Comparison of ENCODE assay signal across 17 cellular contexts in the genomic region with DNA sequence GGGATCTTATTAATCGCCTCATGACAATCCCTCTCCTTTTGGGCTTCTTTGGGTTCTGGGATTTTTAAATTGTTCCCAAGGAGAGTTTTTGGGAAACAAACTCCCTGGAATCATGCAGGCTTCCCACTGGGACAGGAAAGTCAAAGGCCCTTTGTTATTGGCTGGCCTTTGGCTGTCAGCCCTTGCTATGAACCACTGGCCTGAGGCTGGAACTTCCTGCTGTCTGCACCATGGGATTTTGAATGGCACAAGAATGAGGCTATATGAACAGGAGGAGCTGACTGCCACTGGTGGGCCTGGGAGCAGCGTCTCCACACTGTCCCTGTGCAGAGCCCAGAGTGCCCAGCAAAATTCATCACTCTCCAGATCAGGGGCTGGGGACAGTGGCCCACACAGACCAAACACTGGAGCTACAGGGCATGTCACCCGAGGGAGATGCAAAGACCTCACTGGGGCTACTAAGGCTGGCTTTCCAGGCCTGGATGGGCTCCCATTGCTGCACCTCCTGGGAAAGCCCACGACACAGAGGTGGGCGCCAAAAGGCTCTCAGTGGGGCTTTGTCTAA. TPM values are rescaled to one million over a fixed set of nuclear protein-coding genes. Genes with fewer than 3 reads are reported as not detected.
DNase-seq lines count a peak whose midpoint lies in the region; ATAC-seq and TF ChIP-seq lines count a peak whose summit lies in the region.
"Had no signal": no experiment of that assay in that cellular context is flagged by ENCODE, and none has a peak within 500 bp of the region (broad histone marks: within the 10 kb centered on the region; RNA-seq: fewer than 3 reads in every experiment).

No MANE protein-coding gene starts in this region.

- DNase-seq in Caco-2: no peak
- DNase-seq in NCI-H146 treated with DMSO at 0.1 percent for 48 hours (lab: John Stamatoyannopoulos, UW; ENCODE audit: unreplicated experiment): peak; percentile 33
- DNase-seq in fibroblast of the aortic adventitia (ENCODE audit: low read depth): peak; percentile 13
- DNase-seq in neural progenitor cell (ENCODE audit: low spot score): peak; percentile 56
- DNase-seq in SW480 (ENCODE audit: low spot score): no peak
- no peak for DNase-seq in activated CD4-positive, alpha-beta memory T cell treated with anti-CD3 and anti-CD28 coated beads for 36 hours
- DNase-seq in osteocyte (ENCODE audit: extremely low spot score, unreplicated experiment): no peak
- DNase-seq: activated T-cell treated with anti-CD3 and anti-CD28 coated beads, Interleukin-2, amount 50 U/mL, for 1 hour; heart right ventricle; kidney glomerular epithelial cell; NCI-H748 treated with DMSO at 0.1 percent for 48 hours; PC-9; stimulated activated CD4-positive, alpha-beta T cell treated with anti-CD3 and anti-CD28 coated beads, Interleukin-1b, Interleukin-23, amount 100 ng/mL, for 48 hours had no signal

- H3K27ac ChIP-seq in neural progenitor cell: no peak overlapping the region
- H3K27ac ChIP-seq: heart right ventricle, PC-9 had no signal

- no TSS peak for BruUV-seq in Caco-2 (replicated peaks; lab: Mats Ljungman, UMichigan)

- H3K36me3 ChIP-seq in Caco-2 (ENCODE audit: control insufficient read depth, insufficient read depth, low read length): peaks cover 2% of the 10 kb centered on the region; the same call in 1 of the 2 replicates
- no peaks in the 10 kb centered on the region for H3K36me3 ChIP-seq in neural progenitor cell

- H3K27ac Mint-ChIP-seq in Caco-2 (ENCODE audit: unreplicated experiment) (peak overlapping the region; percentile 91), neural progenitor cell (peak overlapping the region; percentile 81), osteocyte (ENCODE audit: unreplicated experiment) (no peak overlapping the region)
- H3K27ac Mint-ChIP-seq in activated CD4-positive, alpha-beta memory T cell treated with anti-CD3 and anti-CD28 coated beads for 36 hours: no peak overlapping the region
- H3K27ac Mint-ChIP-seq: activated naive CD4-positive, alpha-beta T cell treated with anti-CD3 and anti-CD28 coated beads, Interleukin-2, amount 50 U/mL, for 72 hours; dendritic cell treated with granulocyte-macrophage colony-stimulating factor and Interleukin-4, amounts not matched to agents 40 ng/mL and 50 ng/mL, for 4 days; IgD-negative memory B cell had no signal

- ATAC-seq in HG03280 (IDR thresholded peaks at IDR 0.05; ENCODE audit: unreplicated experiment): no peak
- ATAC-seq: activated naive CD4-positive, alpha-beta T cell treated with anti-CD3 and anti-CD28 coated beads, Interleukin-2, amount 50 U/mL, for 72 hours had no signal

- POLR2A ChIA-PET in Caco-2 (lab: Charles Lee): no interaction called here
- POLR2A ChIA-PET in activated CD4-positive, alpha-beta memory T cell treated with anti-CD3 and anti-CD28 coated beads for 36 hours (lab: Charles Lee): no interaction called here

- H3K27me3 ChIP-seq in Caco-2 (replicated peaks; ENCODE audit: control insufficient read depth, insufficient read depth, low read length) (no peaks in the 10 kb centered on the region), neural progenitor cell (no peaks in the 10 kb centered on the region)
- H3K27me3 ChIP-seq: heart right ventricle had no signal

- H3K9me3 ChIP-seq in Caco-2 (no peaks in the 10 kb centered on the region), neural progenitor cell (ENCODE audit: low read depth) (no peaks in the 10 kb centered on the region)
- H3K9me3 ChIP-seq: heart right ventricle had no signal

- CTCF ChIA-PET in Caco-2 (lab: Charles Lee): interaction anchor here (0.6 kb wide), 1 partner anchor 248 kb away, joined by 3 read pairs; no protein-coding TSS in a partner anchor
- CTCF ChIA-PET in activated CD4-positive, alpha-beta memory T cell treated with anti-CD3 and anti-CD28 coated beads for 36 hours (lab: Charles Lee): no interaction called here

- H4K20me1 ChIP-seq in neural progenitor cell (ENCODE audit: low read depth): peaks cover 14% of the 10 kb centered on the region

- H3K36me3 Mint-ChIP-seq in Caco-2 (ENCODE audit: insufficient read depth, unreplicated experiment) (peaks cover 5% of the 10 kb centered on the region), neural progenitor cell (no peaks in the 10 kb centered on the region), osteocyte (ENCODE audit: unreplicated experiment) (no peaks in the 10 kb centered on the region)
- no peaks in the 10 kb centered on the region for H3K36me3 Mint-ChIP-seq in activated CD4-positive, alpha-beta memory T cell treated with anti-CD3 and anti-CD28 coated beads for 36 hours
- H3K36me3 Mint-ChIP-seq: activated naive CD4-positive, alpha-beta T cell treated with anti-CD3 and anti-CD28 coated beads, Interleukin-2, amount 50 U/mL, for 72 hours had no signal

- no peak overlapping the region for H2AFZ ChIP-seq in neural progenitor cell (replicated peaks)
- H2AFZ ChIP-seq: PC-9 had no signal

- H3K9me3 Mint-ChIP-seq in Caco-2 (ENCODE audit: unreplicated experiment): no peaks in the 10 kb centered on the region
- no peaks in the 10 kb centered on the region for H3K9me3 Mint-ChIP-seq in neural progenitor cell
- no peaks in the 10 kb centered on the region for H3K9me3 Mint-ChIP-seq in activated CD4-positive, alpha-beta memory T cell treated with anti-CD3 and anti-CD28 coated beads for 36 hours
- no peaks in the 10 kb centered on the region for H3K9me3 Mint-ChIP-seq in osteocyte (ENCODE audit: unreplicated experiment)
- H3K9me3 Mint-ChIP-seq: activated naive CD4-positive, alpha-beta T cell treated with anti-CD3 and anti-CD28 coated beads, Interleukin-2, amount 50 U/mL, for 72 hours; dendritic cell treated with granulocyte-macrophage colony-stimulating factor and Interleukin-4, amounts not matched to agents 40 ng/mL and 50 ng/mL, for 4 days; IgD-negative memory B cell had no signal

- H3K4me3 Mint-ChIP-seq in Caco-2 (ENCODE audit: unreplicated experiment) (no peak overlapping the region), neural progenitor cell (peak overlapping the region; percentile 11), osteocyte (ENCODE audit: unreplicated experiment) (no peak overlapping the region)
- no peak overlapping the region for H3K4me3 Mint-ChIP-seq in activated CD4-positive, alpha-beta memory T cell treated with anti-CD3 and anti-CD28 coated beads for 36 hours
- H3K4me3 Mint-ChIP-seq: dendritic cell treated with granulocyte-macrophage colony-stimulating factor and Interleukin-4, amounts not matched to agents 40 ng/mL and 50 ng/mL, for 4 days; IgD-negative memory B cell had no signal

- H3K27me3 Mint-ChIP-seq in Caco-2 (ENCODE audit: insufficient read depth, unreplicated experiment): no peaks in the 10 kb centered on the region
- peaks cover 9% of the 10 kb centered on the region for H3K27me3 Mint-ChIP-seq in neural progenitor cell (ENCODE audit: insufficient read depth, low read depth)
- peaks cover 3% of the 10 kb centered on the region for H3K27me3 Mint-ChIP-seq in activated CD4-positive, alpha-beta memory T cell treated with anti-CD3 and anti-CD28 coated beads for 36 hours
- no peaks in the 10 kb centered on the region for H3K27me3 Mint-ChIP-seq in osteocyte (ENCODE audit: unreplicated experiment)
- H3K27me3 Mint-ChIP-seq: dendritic cell treated with granulocyte-macrophage colony-stimulating factor and Interleukin-4, amounts not matched to agents 40 ng/mL and 50 ng/mL, for 4 days; IgD-negative memory B cell had no signal

- no peak overlapping the region for H3K9ac ChIP-seq in neural progenitor cell

- H3K4me3 ChIP-seq in Caco-2 (ENCODE audit: low read depth, low read length) (no peak overlapping the region), fibroblast of the aortic adventitia (ENCODE audit: low read depth, low read length) (no peak overlapping the region), neural progenitor cell (no peak overlapping the region)
- H3K4me3 ChIP-seq: heart right ventricle, PC-9 had no signal

- H3K4me1 Mint-ChIP-seq in Caco-2 (ENCODE audit: low read depth, unreplicated experiment) (peaks cover 22% of the 10 kb centered on the region), neural progenitor cell (peaks cover 49% of the 10 kb centered on the region), osteocyte (ENCODE audit: unreplicated experiment) (peaks cover 46% of the 10 kb centered on the region)
- no peaks in the 10 kb centered on the region for H3K4me1 Mint-ChIP-seq in activated CD4-positive, alpha-beta memory T cell treated with anti-CD3 and anti-CD28 coated beads for 36 hours (ENCODE audit: low read depth)
- H3K4me1 Mint-ChIP-seq: IgD-negative memory B cell had no signal

- peak overlapping the region; percentile 38 for H3K4me2 ChIP-seq in neural progenitor cell
- H3K4me2 ChIP-seq: PC-9 had no signal

- no peak for TF ChIP-seq CTCF in Caco-2 (IDR thresholded peaks at IDR 0.05; ENCODE audit: insufficient read depth in 1 of 2, low read depth in 1 of 2, low read length in 1 of 2, severe bottlenecking in 1 of 2, unreplicated experiment in 1 of 2)
- TF ChIP-seq CTCF in fibroblast of the aortic adventitia (IDR thresholded peaks at IDR 0.05; ENCODE audit: insufficient read depth, low read length): no peak
- no peak for TF ChIP-seq CTCF in neural progenitor cell (IDR thresholded peaks at IDR 0.05)
- TF ChIP-seq CTCF in osteocyte (IDR thresholded peaks at IDR 0.05): no peak

- intact Hi-C loops in Caco-2 (cut with micrococcal nuclease; ENCODE audit: unreplicated experiment): loop anchor here (2.0 kb wide), 1 partner anchor 35 kb away; no protein-coding TSS in a partner anchor
- intact Hi-C loops in activated CD4-positive, alpha-beta memory T cell treated with anti-CD3 and anti-CD28 coated beads for 36 hours (cut with micrococcal nuclease): no loop called here

- H3K4me1 ChIP-seq in Caco-2: peaks cover 45% of the 10 kb centered on the region
- peaks cover 13% of the 10 kb centered on the region for H3K4me1 ChIP-seq in neural progenitor cell

- peaks cover 22% of the 10 kb centered on the region for H3F3A ChIP-seq in neural progenitor cell (ENCODE audit: low read depth)

- no peaks in the 10 kb centered on the region for H3K79me2 ChIP-seq in neural progenitor cell (ENCODE audit: low read depth)

RNA-seq across cellular contexts. Expression of gene STEAP3, which starts 35.7 kb away (rescaled TPM):
- total RNA-seq in Caco-2 (2022) (20.1 and 20.4 TPM in 2 replicates), fibroblast of the aortic adventitia (ENCODE audit: low replicate concordance) (7.0 and 50.9 TPM in 2 replicates), neural progenitor cell (ENCODE audit: low replicate concordance) (0.30 and 1.2 TPM in 2 replicates), osteocyte (19.3 and 22.7 TPM in 2 replicates)
- total RNA-seq in activated CD4-positive, alpha-beta memory T cell treated with anti-CD3 and anti-CD28 coated beads for 36 hours: under 1 TPM; 0.12 to 0.17 TPM

Comparison
In these comparisons a context has a peak if more than half of its experiments do, and no peak if none do; other contexts are left out.
1. DNase-seq: peak in NCI-H146 treated with DMSO at 0.1 percent for 48 hours (single experiment), fibroblast of the aortic adventitia (single experiment) and neural progenitor cell (single experiment); none in Caco-2 (0 of 2), SW480 (single experiment), activated CD4-positive, alpha-beta memory T cell treated with anti-CD3 and anti-CD28 coated beads for 36 hours (single experiment) and osteocyte (single experiment).
2. H3K27ac Mint-ChIP-seq: peak in Caco-2 (single experiment) and neural progenitor cell (single experiment); none in activated CD4-positive, alpha-beta memory T cell treated with anti-CD3 and anti-CD28 coated beads for 36 hours (single experiment) and osteocyte (single experiment).